8 cellular contexts compared by ENCODE assay signal in genomic region chr11:36431429-36432092, GRCh38.
DNase-seq lines count a peak whose midpoint lies in the region; ATAC-seq, FAIRE-seq and TF ChIP-seq lines count a peak whose summit lies in the region.

No MANE protein-coding gene starts in this region.

- H3K9me3 Mint-ChIP-seq in glutamatergic neuron (ENCODE audit: unreplicated experiment): peaks cover 2% of the 10 kb centered on the region

- no peaks in the 10 kb centered on the region for H3K9me3 ChIP-seq in Loucy (ENCODE audit: insufficient read depth, low read depth, low read length)
- H3K9me3 ChIP-seq in K562 (replicated peaks; ENCODE audit: control insufficient read depth, insufficient read depth, low read depth, low read length): no peaks in the 10 kb centered on the region

- peak; percentile 92 for DNase-seq in Daoy (ENCODE audit: low read depth)
- DNase-seq in K562 (ENCODE audit: extremely low read depth in 1 of 4, low spot score in 3 of 4): peak; percentile 32 to 73 (median 50)
- peak; percentile 17 to 98 for DNase-seq in lung microvascular endothelial cell (ENCODE audit: low read depth in 2 of 2)
- DNase-seq in ecto neural progenitor cell (ENCODE audit: low spot score): no peak
- no peak for DNase-seq in glutamatergic neuron
- DNase-seq in germinal center (ENCODE audit: low spot score): no peak
- DNase-seq in NCI-H1930 (lab: John Stamatoyannopoulos, UW): no peak

- H2AFZ ChIP-seq in Loucy (ENCODE audit: low read length) (no peak overlapping the region), K562 (ENCODE audit: low read depth, low read length) (peak overlapping the region; percentile 61)

- H3K4me1 ChIP-seq in Loucy (ENCODE audit: insufficient read depth, low read length, poor library complexity, severe bottlenecking) (peaks cover 20% of the 10 kb centered on the region), K562 (replicated peaks in 1 of 2; ENCODE audit: control insufficient read depth in 2 of 2, insufficient read depth in 2 of 2, low read length in 2 of 2) (no peaks in the 10 kb centered on the region)

- in situ Hi-C loops in K562 (cut with MboI): no loop called here

- H3K79me2 ChIP-seq in Loucy (ENCODE audit: insufficient read depth, low read length) (peaks cover 55% of the 10 kb centered on the region; the same call in 1 of the 2 replicates), K562 (ENCODE audit: control insufficient read depth, insufficient read depth, low read length) (no peaks in the 10 kb centered on the region)

- CTCF ChIA-PET in K562 (lab: Yijun Ruan, JAX; ENCODE audit: low intra/inter-chr PET ratio): no interaction called here

- H3K4me3 ChIP-seq in Loucy (ENCODE audit: low read length, poor library complexity, severe bottlenecking) (no peak overlapping the region), K562 (no peak overlapping the region)

- peak; percentile 98 for ATAC-seq in K562

- no peak for TF ChIP-seq POLR2A in K562 (conservative IDR thresholded peaks at IDR 0.05)

- no peaks in the 10 kb centered on the region for H3K27me3 Mint-ChIP-seq in glutamatergic neuron (ENCODE audit: unreplicated experiment)

- no peaks in the 10 kb centered on the region for H3K36me3 Mint-ChIP-seq in glutamatergic neuron (ENCODE audit: unreplicated experiment)

- no peaks in the 10 kb centered on the region for H3K9me2 ChIP-seq in Loucy (replicated peaks; ENCODE audit: low read depth, low read length)

- TF ChIP-seq CTCF in Loucy (conservative IDR thresholded peaks at IDR 0.05; ENCODE audit: low read length): peak; percentile 45; the same call in 1 of the 2 replicates
- peak; percentile 29 to 39 (median 35); a peak in 4 of 6 replicates for TF ChIP-seq CTCF in K562 (IDR thresholded peaks at IDR 0.05 in 2 of 3, conservative IDR thresholded peaks at IDR 0.05 in 1 of 3; ENCODE audit: insufficient read depth in 2 of 3, low read depth in 1 of 3, low read length in 3 of 3)
- TF ChIP-seq CTCF in glutamatergic neuron (IDR thresholded peaks at IDR 0.05; ENCODE audit: partially characterized antibody, unreplicated experiment): no peak

- H3K27me3 ChIP-seq in Loucy (ENCODE audit: insufficient read depth, low read length, poor library complexity, severe bottlenecking) (no peaks in the 10 kb centered on the region), K562 (ENCODE audit: control insufficient read depth in 2 of 2, insufficient read depth in 2 of 2, low read length in 2 of 2) (0 out of 5 replicates have a peak, but pooled peaks cover 0 to 9% of the 10 kb centered on the region in 2 experiments)

- no TSS peak for BruUV-seq in K562 (replicated peaks; lab: Mats Ljungman, UMichigan)

- FAIRE-seq in K562 (lab: Jason Lieb, UNC): peak; percentile 69

- H3K4me2 ChIP-seq in Loucy (ENCODE audit: low read depth, low read length, poor library complexity, severe bottlenecking) (peak overlapping the region; percentile 35), K562 (ENCODE audit: insufficient read depth, low read length) (peak overlapping the region; percentile 20; the same call in 1 of the 2 replicates)

- no peak for TF ChIP-seq EP300 in K562 (IDR thresholded peaks at IDR 0.05; ENCODE audit: low read length)

- H3K9me1 ChIP-seq in K562 (ENCODE audit: control insufficient read depth, insufficient read depth, low read length): no peaks in the 10 kb centered on the region

- peak overlapping the region; percentile 19; the same call in 2 of the 3 replicates for H3K27ac ChIP-seq in K562 (ENCODE audit: extremely low read depth, low read depth, low read length)

- H3F3A ChIP-seq in Loucy (ENCODE audit: low read depth): no peaks in the 10 kb centered on the region

- WGBS in K562 (ENCODE audit: insufficient coverage, low coverage, missing lambda C conversion rate): 3% methylated on average over 11 of the region's 11 CpGs

- no peak overlapping the region for H3K4me3 Mint-ChIP-seq in glutamatergic neuron (ENCODE audit: unreplicated experiment)

- H3K36me3 ChIP-seq in Loucy (ENCODE audit: insufficient read depth, low read length): peaks cover 93% of the 10 kb centered on the region
- no peaks in the 10 kb centered on the region for H3K36me3 ChIP-seq in K562 (ENCODE audit: control insufficient read depth, insufficient read depth, low read length)

- H3K27ac Mint-ChIP-seq in glutamatergic neuron (ENCODE audit: unreplicated experiment): no peak overlapping the region

- no peaks in the 10 kb centered on the region for H4K20me1 ChIP-seq in Loucy (ENCODE audit: insufficient read depth, low read length, poor library complexity, severe bottlenecking)
- H4K20me1 ChIP-seq in K562 (replicated peaks; ENCODE audit: control insufficient read depth, insufficient read depth, low read length): no peaks in the 10 kb centered on the region

- POLR2A ChIA-PET in K562 (lab: Yijun Ruan, JAX): interaction anchor here (1.1 kb wide), 1 partner anchor 9 kb away, joined by 5 read pairs; no protein-coding TSS in a partner anchor

- peak in 1 of 2 experiments; percentile 34; a peak in 1 of 4 replicates for TF ChIP-seq RAD21 in K562 (CRISPR knock-in tag; conservative IDR thresholded peaks at IDR 0.05 in 1 of 2, IDR thresholded peaks at IDR 0.05 in 1 of 2)

- intact Hi-C loops in K562 (cut with micrococcal nuclease): no loop called here

- H3K9ac ChIP-seq in Loucy (ENCODE audit: low read depth, low read length, poor library complexity, severe bottlenecking) (no peak overlapping the region), K562 (ENCODE audit: insufficient read depth in 1 of 2, low read depth in 2 of 2, low read length in 2 of 2) (no peak overlapping the region)

- H3K4me1 Mint-ChIP-seq in glutamatergic neuron (ENCODE audit: low read depth, unreplicated experiment): no peaks in the 10 kb centered on the region

TF ChIP-seq in K562, 482 proteins besides CTCF, POLR2A, EP300 and RAD21 (continues in another document):
- TF ChIP-seq FOXJ2 (tag; IDR thresholded peaks at IDR 0.05) (no peak), ZNF584 (CRISPR knock-in tag; IDR thresholded peaks at IDR 0.05; ENCODE audit: low read depth) (no peak; the same call in 1 of the 2 replicates), JUN (IDR thresholded peaks at IDR 0.05; ENCODE audit: borderline replicate concordance, low read depth, low read length) (peak; percentile 74; the same call in 1 of the 2 replicates), JUN (CRISPR knock-in tag; IDR thresholded peaks at IDR 0.05; ENCODE audit: borderline replicate concordance) (no peak), MTA2 (IDR thresholded peaks at IDR 0.05; ENCODE audit: low read depth) (no peak), U2AF2 (optimal IDR thresholded peaks at IDR 0.05; ENCODE audit: low read depth, low read length) (no peak), ATF1 (CRISPR knock-in tag; IDR thresholded peaks at IDR 0.05) (no peak), ATF1 (tag; IDR thresholded peaks at IDR 0.05) (no peak), MXI1 (IDR thresholded peaks at IDR 0.05; ENCODE audit: low read depth, low read length) (no peak), BMI1 (IDR thresholded peaks at IDR 0.05; ENCODE audit: low read length) (no peak), FOSL1 (tag; conservative IDR thresholded peaks at IDR 0.05) (peak; percentile 98), SOX6 (IDR thresholded peaks at IDR 0.05) (0 out of 2 replicates have a peak, but pooled peaks have one; percentile 8), KLF16 (IDR thresholded peaks at IDR 0.05) (no peak), MNT (conservative IDR thresholded peaks at IDR 0.05) (no peak)

Comparison
In these comparisons a context has a peak if more than half of its experiments do, and no peak if none do; other contexts are left out.
1. DNase-seq: peak in Daoy (single experiment), K562 (4 of 4) and lung microvascular endothelial cell (2 of 2); none in ecto neural progenitor cell (single experiment), glutamatergic neuron (single experiment), germinal center (single experiment) and NCI-H1930 (0 of 2).